ENCODE assay signal across 8 cellular contexts in the genomic region with DNA sequence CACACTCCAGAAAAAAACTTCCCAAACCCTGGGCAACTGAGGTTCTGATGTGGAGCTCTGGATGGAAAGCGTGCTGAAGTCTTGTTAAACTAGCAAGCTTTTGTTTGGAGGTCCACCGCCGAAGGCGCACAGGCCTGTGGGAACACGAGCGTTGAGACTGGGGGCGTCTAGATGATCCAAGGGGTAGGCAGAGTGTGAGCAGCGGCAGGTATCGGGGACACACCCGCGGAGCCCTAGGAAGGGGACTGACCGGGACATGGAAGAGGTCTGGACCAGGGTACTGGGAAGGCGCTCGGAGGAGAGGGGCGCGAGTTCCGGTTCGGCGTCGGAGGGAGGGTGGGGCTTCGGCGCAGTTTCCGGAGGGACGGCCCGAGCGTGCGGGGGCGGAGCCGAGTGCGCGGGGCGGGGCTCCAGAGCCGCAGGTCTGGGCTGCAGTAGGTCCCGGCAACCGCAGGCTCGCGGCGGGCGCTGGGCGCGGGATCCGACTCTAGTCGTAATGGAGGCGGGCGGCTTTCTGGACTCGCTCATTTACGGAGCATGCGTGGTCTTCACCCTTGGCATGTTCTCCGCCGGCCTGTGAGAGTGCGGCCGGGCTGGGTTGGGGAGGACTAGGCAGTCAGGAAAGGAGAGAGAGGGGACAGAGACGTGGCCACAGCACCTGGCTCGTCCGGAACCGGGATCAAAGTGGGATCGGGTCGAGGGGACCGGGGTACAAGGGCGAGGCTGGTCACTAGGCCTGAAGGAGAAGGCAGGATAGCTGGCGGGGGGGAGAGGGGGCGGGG. TPM values are rescaled to one million over a fixed set of nuclear protein-coding genes. Genes with fewer than 3 reads are reported as not detected.
DNase-seq lines count a peak whose midpoint lies in the region; ATAC-seq and TF ChIP-seq lines count a peak whose summit lies in the region.

A gene with protein sequence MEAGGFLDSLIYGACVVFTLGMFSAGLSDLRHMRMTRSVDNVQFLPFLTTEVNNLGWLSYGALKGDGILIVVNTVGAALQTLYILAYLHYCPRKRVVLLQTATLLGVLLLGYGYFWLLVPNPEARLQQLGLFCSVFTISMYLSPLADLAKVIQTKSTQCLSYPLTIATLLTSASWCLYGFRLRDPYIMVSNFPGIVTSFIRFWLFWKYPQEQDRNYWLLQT (plus strand): TSS at position 437 of the 782 bp plus-strand sequence. CDS start 60 bp downstream, at position 497.

- peaks cover 32% of the 10 kb centered on the region for H3K4me1 ChIP-seq in prostate gland (replicated peaks)

- in situ Hi-C loops in GM13977 (cut with MboI; ENCODE audit: low pct_unique_long_range_greater_than_20kb, low sequenced_read_pairs, unreplicated experiment), result no loop called here

- peak within 1 kb of the TSS; percentile 97 for H3K27ac Mint-ChIP-seq in T-helper 1 cell treated with Interleukin-12 subunit alpha and Interleukin-12 subunit beta and Interleukin-4 antibody, amounts not matched to agents 30 μg/mL and 1 μg/mL, for 36 hours

- WGBS in prostate gland, result under 1% methylated on average over 61 of the region's 62 CpGs

- peak; percentile 98 for TF ChIP-seq POLR2A in prostate gland (IDR thresholded peaks at IDR 0.05)

- H3K9me3 ChIP-seq in prostate gland, result no peaks in the 10 kb centered on the region

- H3K9me3 Mint-ChIP-seq in T-helper 1 cell treated with Interleukin-12 subunit alpha and Interleukin-12 subunit beta and Interleukin-4 antibody, amounts not matched to agents 30 μg/mL and 1 μg/mL, for 36 hours, result no peaks in the 10 kb centered on the region

- peaks cover 2% of the 10 kb centered on the region for H3K27me3 Mint-ChIP-seq in T-helper 1 cell treated with Interleukin-12 subunit alpha and Interleukin-12 subunit beta and Interleukin-4 antibody, amounts not matched to agents 30 μg/mL and 1 μg/mL, for 36 hours (ENCODE audit: low read depth)

- H3K36me3 Mint-ChIP-seq in T-helper 1 cell treated with Interleukin-12 subunit alpha and Interleukin-12 subunit beta and Interleukin-4 antibody, amounts not matched to agents 30 μg/mL and 1 μg/mL, for 36 hours (ENCODE audit: low read depth), result peaks cover 17% of the 10 kb centered on the region

- H3K4me3 Mint-ChIP-seq in T-helper 1 cell treated with Interleukin-12 subunit alpha and Interleukin-12 subunit beta and Interleukin-4 antibody, amounts not matched to agents 30 μg/mL and 1 μg/mL, for 36 hours, result peak within 1 kb of the TSS; percentile 99

- intact Hi-C loops in left cardiac atrium (cut with DNase I) (no loop called here), prostate gland (cut with DNase I) (no loop called here)

- peak within 1 kb of the TSS; percentile 94 to 97 for H3K27ac ChIP-seq in prostate gland

- H3K36me3 ChIP-seq in prostate gland, result peaks cover 5 to 15% of the 10 kb centered on the region in 2 donors

- DNase-seq in GM13977 (ENCODE audit: low spot score) (peak; percentile 96), NCI-H1694 treated with DMSO at 0.1 percent for 48 hours (lab: John Stamatoyannopoulos, UW) (peak; percentile 96), amniotic epithelial cell (ENCODE audit: low read depth) (peak; percentile 91), left cardiac atrium (peak; percentile 96), prostate gland (ENCODE audit: low spot score) (peak; percentile 95), ureter (ENCODE audit: low spot score) (peak; percentile 96)

- ATAC-seq in HG02885 (IDR thresholded peaks at IDR 0.05; ENCODE audit: poor library complexity, unreplicated experiment) (peak; percentile 78), left cardiac atrium (peak; percentile 94)

- H3K4me3 ChIP-seq in prostate gland, result peak within 1 kb of the TSS; percentile 49 to 58

- no peaks in the 10 kb centered on the region for H3K27me3 ChIP-seq in prostate gland (replicated peaks; ENCODE audit: insufficient read depth)

- H3K4me1 Mint-ChIP-seq in T-helper 1 cell treated with Interleukin-12 subunit alpha and Interleukin-12 subunit beta and Interleukin-4 antibody, amounts not matched to agents 30 μg/mL and 1 μg/mL, for 36 hours (ENCODE audit: low read depth), result peaks cover 36% of the 10 kb centered on the region

- TF ChIP-seq CTCF in GM13977 (IDR thresholded peaks at IDR 0.05; ENCODE audit: extremely low read depth, insufficient read depth, missing control alignments) (no peak), prostate gland (IDR thresholded peaks at IDR 0.05) (peak in 2 of 4 experiments; percentile 71 to 84)

RNA-seq across cellular contexts. Expression of the gene that starts here (rescaled TPM):
- total RNA-seq in left cardiac atrium (10 to 100 TPM; 12.2 to 13.0 TPM), prostate gland (10 to 100 TPM; 26.6 to 48.0 TPM), ureter (63.4 TPM)

Comparison
In these comparisons a context has a peak if more than half of its experiments do, and no peak if none do; other contexts are left out.
1. Peak in every context shown above with its lines: DNase-seq, ATAC-seq, H3K4me3 ChIP-seq and H3K27ac ChIP-seq.